In genomic region chr16:20423772-20424128, GRCh38 we compare ENCODE assay signal across 2 cellular contexts.
A peak's percentile ranks its signal among the peaks of the same experiment; 100 is the strongest.
TF ChIP-seq lines count a peak whose summit lies in the region.

No MANE protein-coding gene starts in this region.

TF ChIP-seq in HepG2, 621 proteins besides CTCF, POLR2A, EP300 and RAD21:
- 0 out of 2 replicates have a peak, but pooled peaks have one; percentile 7 for TF ChIP-seq ZNF557 (CRISPR knock-in tag; IDR thresholded peaks at IDR 0.05)
- peak; percentile 74; the same call in 1 of the 2 replicates for TF ChIP-seq CERS6 (CRISPR knock-in tag; IDR thresholded peaks at IDR 0.05)
- TF ChIP-seq BRCA1 (CRISPR knock-in tag; IDR thresholded peaks at IDR 0.05): 0 out of 2 replicates have a peak, but pooled peaks have one; percentile 13
- TF ChIP-seq YEATS4 (CRISPR knock-in tag; IDR thresholded peaks at IDR 0.05; ENCODE audit: borderline replicate concordance): peak; percentile 13; the same call in 1 of the 2 replicates
- peak; percentile 49; the same call in 1 of the 2 replicates for TF ChIP-seq HOXA5 (CRISPR knock-in tag; IDR thresholded peaks at IDR 0.05)
- TF ChIP-seq FOSL1 (CRISPR knock-in tag; IDR thresholded peaks at IDR 0.05; ENCODE audit: borderline replicate concordance): 0 out of 2 replicates have a peak, but pooled peaks have one; percentile 17
- 0 out of 2 replicates have a peak, but pooled peaks have one; percentile 35 for TF ChIP-seq CREB3 (CRISPR knock-in tag; IDR thresholded peaks at IDR 0.05)

TF ChIP-seq in liver, 16 proteins besides CTCF, POLR2A, EP300 and RAD21:
- TF ChIP-seq RXRA (IDR thresholded peaks at IDR 0.05) (peak; percentile 54 to 71), HNF4A (conservative IDR thresholded peaks at IDR 0.05) (peak in 1 of 2 donors; percentile 40)
